In the genomic region with DNA sequence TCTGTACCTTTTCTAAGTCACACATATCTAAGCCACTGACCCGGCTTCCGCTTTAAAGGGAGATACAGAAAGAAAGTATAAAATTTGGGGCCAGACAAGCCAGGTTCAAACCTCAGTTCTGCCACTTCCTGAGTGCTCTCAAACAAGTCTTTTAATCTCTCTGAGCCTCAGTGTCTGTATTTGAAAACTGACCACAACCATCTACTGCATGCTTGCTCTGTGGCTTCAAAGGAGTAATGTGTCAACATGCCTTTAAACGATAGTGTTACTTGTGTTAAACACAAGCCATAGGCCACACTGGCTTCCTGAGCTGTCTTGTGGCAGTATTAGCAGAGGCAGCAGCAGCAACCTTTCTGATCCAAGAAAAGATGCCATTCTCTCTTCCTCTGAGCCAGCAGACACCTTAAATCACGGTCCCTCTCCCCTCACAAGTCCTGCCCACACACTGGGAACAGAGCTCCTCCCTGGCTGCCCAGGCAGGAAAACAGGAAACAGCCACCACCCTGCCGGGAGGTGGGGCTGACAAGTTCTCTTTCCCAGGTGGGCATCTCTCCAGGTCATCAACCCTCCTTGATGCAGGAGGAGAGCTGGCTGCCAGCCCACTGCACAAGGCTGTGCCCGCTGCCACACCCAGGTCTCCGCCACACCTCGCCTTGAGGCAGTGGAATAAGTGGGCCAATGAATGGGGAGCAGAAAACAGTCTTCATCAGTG, we compare ENCODE assay signal across 9 cellular contexts. TPM values are rescaled to one million over a fixed set of nuclear protein-coding genes. Genes with fewer than 3 reads are reported as not detected.
DNase-seq lines count a peak whose midpoint lies in the region; ATAC-seq and TF ChIP-seq lines count a peak whose summit lies in the region.
"Had no signal": no experiment of that assay in that cellular context is flagged by ENCODE, and none has a peak within 500 bp of the region (broad histone marks: within the 10 kb centered on the region; RNA-seq: fewer than 3 reads in every experiment).

No MANE protein-coding gene starts in this region.

- TSS peak; percentile 74 for BruUV-seq in PC-3 (replicated peaks; lab: Mats Ljungman, UMichigan)

- H2AFZ ChIP-seq in PC-3 (ENCODE audit: low read length): peak overlapping the region; percentile 73

- H3K36me3 ChIP-seq in HEK293 (ENCODE audit: control insufficient read depth in 2 of 2, insufficient read depth in 1 of 2, low read length in 2 of 2) (no peaks in the 10 kb centered on the region; a peak in 1 of 3 replicates), PC-3 (ENCODE audit: low read depth, low read length) (no peaks in the 10 kb centered on the region), colonic mucosa (no peaks in the 10 kb centered on the region)

- H3K79me2 ChIP-seq in PC-3 (ENCODE audit: low read length): no peaks in the 10 kb centered on the region

- intact Hi-C loops in PC-3 (cut with micrococcal nuclease) (no loop called here), colonic mucosa (cut with DNase I) (no loop called here)

- TF ChIP-seq CTCF in HEK293 (tag by site-specific recombination; IDR thresholded peaks at IDR 0.05): no peak
- no peak for TF ChIP-seq CTCF in PC-3 (conservative IDR thresholded peaks at IDR 0.05; ENCODE audit: low read depth, low read length)
- no peak for TF ChIP-seq CTCF in colonic mucosa (IDR thresholded peaks at IDR 0.05)
- TF ChIP-seq CTCF in omental fat pad (IDR thresholded peaks at IDR 0.05): no peak

- H3K4me3 ChIP-seq in HEK293 (ENCODE audit: low read depth, low read length) (no peak overlapping the region), PC-3 (ENCODE audit: low read length) (peak overlapping the region; percentile 14; the same call in 1 of the 2 replicates), colonic mucosa (no peak overlapping the region)

- DNase-seq in PC-3 (peak; percentile 92), colonic mucosa (peak; percentile 95), omental fat pad (ENCODE audit: low spot score) (no peak), DMS53 (lab: John Stamatoyannopoulos, UW) (no peak)

- H3K9me3 ChIP-seq in HEK293 (ENCODE audit: control insufficient read depth, insufficient read depth, low read depth, low read length) (no peaks in the 10 kb centered on the region), PC-3 (ENCODE audit: low read length) (no peaks in the 10 kb centered on the region), colonic mucosa (no peaks in the 10 kb centered on the region)

- no peak overlapping the region for H3K27ac ChIP-seq in HEK293 (ENCODE audit: extremely low read depth, low read depth, low read length)
- peak overlapping the region; percentile 51 for H3K27ac ChIP-seq in PC-3 (ENCODE audit: low read length)
- peak overlapping the region; percentile 50 for H3K27ac ChIP-seq in colonic mucosa

- H3K9me2 ChIP-seq in PC-3 (replicated peaks; ENCODE audit: low read length): no peaks in the 10 kb centered on the region

- H3K4me1 ChIP-seq in HEK293 (ENCODE audit: control insufficient read depth, insufficient read depth, low read length) (no peaks in the 10 kb centered on the region; the same call in 1 of the 2 replicates), PC-3 (ENCODE audit: insufficient read depth, low read length) (peaks cover 25% of the 10 kb centered on the region), colonic mucosa (no peaks in the 10 kb centered on the region)

- CTCF ChIA-PET in HEK293 (lab: Yijun Ruan, JAX) (no interaction called here), PC-3 (lab: Charles Lee) (interaction anchor here (0.5 to 0.6 kb wide), 2 partner anchors 44 to 734 kb away, joined by 3 to 4 read pairs; no protein-coding TSS in a partner anchor)

- POLR2A ChIA-PET in HEK293 (lab: Yijun Ruan, JAX): no interaction called here
- POLR2A ChIA-PET in PC-3 (lab: Charles Lee; ENCODE audit: unreplicated experiment): interaction anchor here (0.6 to 0.7 kb wide), 2 partner anchors 24 to 476 kb away, joined by 3 to 9 read pairs; no protein-coding TSS in a partner anchor

- H4K20me1 ChIP-seq in PC-3 (ENCODE audit: low read length): no peaks in the 10 kb centered on the region

- peaks cover 5% of the 10 kb centered on the region for H3F3A ChIP-seq in PC-3 (ENCODE audit: low read length, unreplicated experiment)

- H3K27me3 ChIP-seq in PC-3 (ENCODE audit: low read length) (no peaks in the 10 kb centered on the region), colonic mucosa (no peaks in the 10 kb centered on the region)

- H3K4me2 ChIP-seq in PC-3 (ENCODE audit: low read length): peak overlapping the region; percentile 79

- ATAC-seq in PC-3 (peak; percentile 86), omental fat pad (ENCODE audit: low FRiP score) (peak; percentile 44), HG03439 (IDR thresholded peaks at IDR 0.05; ENCODE audit: unreplicated experiment) (no peak), GM18873 (IDR thresholded peaks at IDR 0.05; ENCODE audit: low FRiP score, unreplicated experiment) (no peak)

- H3K9ac ChIP-seq in PC-3 (ENCODE audit: low read length) (peak overlapping the region; percentile 25), colonic mucosa (ENCODE audit: low read depth in 2 of 2, low read length in 2 of 2) (peak overlapping the region in 1 of 2 donors; percentile 69)

TF ChIP-seq in HEK293, 187 proteins besides CTCF, POLR2A, EP300 and RAD21:
- TF ChIP-seq, protein P1, sequence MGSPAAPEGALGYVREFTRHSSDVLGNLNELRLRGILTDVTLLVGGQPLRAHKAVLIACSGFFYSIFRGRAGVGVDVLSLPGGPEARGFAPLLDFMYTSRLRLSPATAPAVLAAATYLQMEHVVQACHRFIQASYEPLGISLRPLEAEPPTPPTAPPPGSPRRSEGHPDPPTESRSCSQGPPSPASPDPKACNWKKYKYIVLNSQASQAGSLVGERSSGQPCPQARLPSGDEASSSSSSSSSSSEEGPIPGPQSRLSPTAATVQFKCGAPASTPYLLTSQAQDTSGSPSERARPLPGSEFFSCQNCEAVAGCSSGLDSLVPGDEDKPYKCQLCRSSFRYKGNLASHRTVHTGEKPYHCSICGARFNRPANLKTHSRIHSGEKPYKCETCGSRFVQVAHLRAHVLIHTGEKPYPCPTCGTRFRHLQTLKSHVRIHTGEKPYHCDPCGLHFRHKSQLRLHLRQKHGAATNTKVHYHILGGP (tag by site-specific recombination; IDR thresholded peaks at IDR 0.05): no peak
- 0 out of 2 replicates have a peak, but pooled peaks have one; percentile 70 for TF ChIP-seq ZNF239 (tag by site-specific recombination; IDR thresholded peaks at IDR 0.05)
- TF ChIP-seq ZNF677 (tag by site-specific recombination; IDR thresholded peaks at IDR 0.05): no peak
- peak; percentile 38; the same call in 1 of the 2 replicates for TF ChIP-seq PRDM4 (tag by site-specific recombination; IDR thresholded peaks at IDR 0.05)
- TF ChIP-seq, protein P2, sequence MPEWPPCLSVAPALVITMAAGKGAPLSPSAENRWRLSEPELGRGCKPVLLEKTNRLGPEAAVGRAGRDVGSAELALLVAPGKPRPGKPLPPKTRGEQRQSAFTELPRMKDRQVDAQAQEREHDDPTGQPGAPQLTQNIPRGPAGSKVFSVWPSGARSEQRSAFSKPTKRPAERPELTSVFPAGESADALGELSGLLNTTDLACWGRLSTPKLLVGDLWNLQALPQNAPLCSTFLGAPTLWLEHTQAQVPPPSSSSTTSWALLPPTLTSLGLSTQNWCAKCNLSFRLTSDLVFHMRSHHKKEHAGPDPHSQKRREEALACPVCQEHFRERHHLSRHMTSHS (tag by site-specific recombination; IDR thresholded peaks at IDR 0.05): no peak
- peak; percentile 98 for TF ChIP-seq KLF1 (tag by site-specific recombination; IDR thresholded peaks at IDR 0.05)
- TF ChIP-seq ZFHX2 (tag by site-specific recombination; conservative IDR thresholded peaks at IDR 0.05): peak; percentile 43
- TF ChIP-seq ZNF670 (tag by site-specific recombination; IDR thresholded peaks at IDR 0.05; ENCODE audit: low read depth): no peak
- TF ChIP-seq ZEB2 (tag by site-specific recombination; IDR thresholded peaks at IDR 0.05): no peak
- TF ChIP-seq KLF17 (tag by site-specific recombination; IDR thresholded peaks at IDR 0.05): peak; percentile 27; the same call in 1 of the 2 replicates

RNA-seq across cellular contexts. Expression of gene HIP1, which starts 10.7 kb away (rescaled TPM):
- 5.3 and 6.6 TPM in 2 replicates for total RNA-seq in PC-3 (2014; rRNA removed)
- 1 to 10 TPM; 4.8 to 5.5 TPM for total RNA-seq in colonic mucosa
- 10 to 100 TPM; 24.9 to 51.2 (median 27.2) TPM for total RNA-seq in omental fat pad

RNA-seq across cellular contexts. Expression of gene CCL26, which starts 44.0 kb away (rescaled TPM):
- total RNA-seq in PC-3 (2014; rRNA removed) (7.1 and 8.2 TPM in 2 replicates), colonic mucosa (under 1 TPM; 0.82 to 0.91 TPM), omental fat pad (1 to 10 TPM in 3 of 4 donors, not detected in 1; 1.4 to 3.0 (median 1.6) TPM)
- total RNA-seq: lung microvascular endothelial cell, SK-MEL-5 had no signal

Comparison
In these comparisons a context has a peak if more than half of its experiments do, and no peak if none do; other contexts are left out.
1. ATAC-seq: peak in PC-3 (single experiment) and omental fat pad (single experiment); none in HG03439 (single experiment) and GM18873 (single experiment).
2. DNase-seq: peak in PC-3 (single experiment) and colonic mucosa (single experiment); none in omental fat pad (single experiment) and DMS53 (single experiment).